In the genomic region with DNA sequence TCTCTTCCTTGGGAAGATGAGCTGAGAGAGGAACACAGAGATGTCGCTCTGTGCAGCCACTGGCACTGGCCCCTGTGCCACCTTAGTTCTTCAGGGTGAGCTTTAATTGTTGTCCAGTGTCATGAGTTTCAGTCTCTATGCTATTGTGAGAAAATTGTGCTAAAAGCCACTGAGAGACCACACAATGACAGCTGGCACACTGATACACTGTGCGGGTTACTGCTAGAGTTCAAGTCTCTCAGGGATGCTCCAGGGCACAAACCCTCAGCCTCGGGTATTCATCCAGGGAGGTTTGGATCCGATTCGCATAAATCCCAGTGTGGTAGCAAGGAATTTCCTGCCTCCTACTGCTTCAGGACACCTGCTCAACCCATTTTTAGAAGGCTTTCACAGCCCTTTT, we compare ENCODE assay signal across 26 cellular contexts.
"Had no signal": no experiment of that assay in that cellular context is flagged by ENCODE, and none has a peak within 500 bp of the region (broad histone marks: within the 10 kb centered on the region; RNA-seq: fewer than 3 reads in every experiment).

No MANE protein-coding gene starts in this region.

- H3K9me3 Mint-ChIP-seq: activated CD4-positive, alpha-beta memory T cell treated with anti-CD3 and anti-CD28 coated beads, Interleukin-2, amount 10 ng/mL, durations not matched to agents 7 days and 5 days; activated CD4-positive, alpha-beta T cell treated with anti-CD3 and anti-CD28 coated beads, Interleukin-2, amount 10 ng/mL, durations not matched to agents 24 days and 14 days; activated naive CD4-positive, alpha-beta T cell treated with anti-CD3 and anti-CD28 coated beads for 36 hours; activated naive CD8-positive, alpha-beta T cell treated with anti-CD3 and anti-CD28 coated beads, Interleukin-2, amount 10 ng/mL, durations not matched to agents 7 days and 5 days; activated T-cell treated with anti-CD3 and anti-CD28 coated beads, Interleukin-2, amount 50 U/mL, for 72 hours; natural killer cell treated with Interleukin-12 subunit alpha and Interleukin-12 subunit beta and Interleukin-15 and Interleukin-18, amount 100 ng/mL, for 72 hours; stimulated activated memory B cell treated with anti-CD40 and anti-IgM and Interleukin-4, amounts not matched to agents 10 μg/mL and 1 μg/mL and 100 μg/mL, for 72 hours had no signal

- H3K4me3 Mint-ChIP-seq: activated CD4-positive, alpha-beta memory T cell treated with anti-CD3 and anti-CD28 coated beads, Interleukin-2, amount 10 ng/mL, durations not matched to agents 7 days and 5 days; activated CD4-positive, alpha-beta T cell treated with anti-CD3 and anti-CD28 coated beads, Interleukin-2, amount 10 ng/mL, durations not matched to agents 24 days and 14 days; activated naive CD4-positive, alpha-beta T cell treated with anti-CD3 and anti-CD28 coated beads for 36 hours; activated naive CD8-positive, alpha-beta T cell treated with anti-CD3 and anti-CD28 coated beads, Interleukin-2, amount 10 ng/mL, durations not matched to agents 7 days and 5 days; activated T-cell treated with anti-CD3 and anti-CD28 coated beads, Interleukin-2, amount 50 U/mL, for 72 hours; natural killer cell treated with Interleukin-12 subunit alpha and Interleukin-12 subunit beta and Interleukin-15 and Interleukin-18, amount 100 ng/mL, for 72 hours; stimulated activated memory B cell treated with anti-CD40 and anti-IgM and Interleukin-4, amounts not matched to agents 10 μg/mL and 1 μg/mL and 100 μg/mL, for 72 hours; T-helper 17 cell had no signal

- H3K27me3 Mint-ChIP-seq: stimulated activated memory B cell treated with anti-CD40 and anti-IgM and Interleukin-4, amounts not matched to agents 10 μg/mL and 1 μg/mL and 100 μg/mL, for 72 hours had no signal

- H3K4me1 Mint-ChIP-seq: activated CD4-positive, alpha-beta memory T cell treated with anti-CD3 and anti-CD28 coated beads, Interleukin-2, amount 10 ng/mL, durations not matched to agents 7 days and 5 days; activated CD4-positive, alpha-beta T cell treated with anti-CD3 and anti-CD28 coated beads, Interleukin-2, amount 10 ng/mL, durations not matched to agents 24 days and 14 days; activated naive CD8-positive, alpha-beta T cell treated with anti-CD3 and anti-CD28 coated beads, Interleukin-2, amount 10 ng/mL, durations not matched to agents 7 days and 5 days; stimulated activated memory B cell treated with anti-CD40 and anti-IgM and Interleukin-4, amounts not matched to agents 10 μg/mL and 1 μg/mL and 100 μg/mL, for 72 hours; T-helper 17 cell had no signal

- H3K27me3 ChIP-seq: hepatocyte, left lung, neutrophil, ovary, stomach, upper lobe of left lung had no signal

- H3K27ac ChIP-seq: hepatocyte, left lung, neutrophil, ovary, prostate gland, stomach, upper lobe of left lung had no signal

- H3K4me1 ChIP-seq: left lung, prostate gland, stomach, upper lobe of left lung had no signal

- DNase-seq: activated CD4-positive, alpha-beta memory T cell treated with anti-CD3 and anti-CD28 coated beads, Interleukin-2, amount 10 ng/mL, durations not matched to agents 7 days and 5 days; activated CD4-positive, alpha-beta T cell treated with anti-CD3 and anti-CD28 coated beads, Interleukin-2, amount 10 ng/mL, durations not matched to agents 24 days and 14 days; activated effector memory CD4-positive, alpha-beta T cell treated with Interleukin-2 at 50 U/mL for 16 hours; activated naive CD4-positive, alpha-beta T cell treated with anti-CD3 and anti-CD28 coated beads for 36 hours; activated naive CD8-positive, alpha-beta T cell treated with anti-CD3 and anti-CD28 coated beads, Interleukin-2, amount 10 ng/mL, durations not matched to agents 7 days and 5 days; activated T-cell treated with anti-CD3 and anti-CD28 coated beads, Interleukin-2, amount 50 U/mL, for 72 hours; amniotic stem cell; caudate nucleus; effector memory CD4-positive, alpha-beta T cell; foreskin melanocyte; glutamatergic neuron; kidney glomerular epithelial cell; left lung; ovary; stimulated activated CD4-positive, alpha-beta T cell treated with anti-CD3 and anti-CD28 coated beads, Interleukin-1b, Interleukin-23, amount 100 ng/mL, for 48 hours; stomach; SW 1271; T-helper 17 cell had no signal

- ATAC-seq: activated CD4-positive, CD25-positive, alpha-beta regulatory T cell treated with anti-CD3 and anti-CD28 coated beads, Interleukin-2, amount 50 U/mL, for 24 hours; activated T-cell treated with anti-CD3 and anti-CD28 coated beads, Interleukin-2, amount 50 U/mL, for 72 hours; esophagus mucosa; left lung; natural killer cell treated with Interleukin-12 subunit alpha and Interleukin-12 subunit beta and Interleukin-15 and Interleukin-18, amount 100 ng/mL, for 72 hours; stimulated activated memory B cell treated with anti-CD40 and anti-IgM and Interleukin-4, amounts not matched to agents 10 μg/mL and 1 μg/mL and 100 μg/mL, for 72 hours; T-helper 17 cell had no signal

- H3K4me3 ChIP-seq: hepatocyte, left lung, ovary, prostate gland, stomach, upper lobe of left lung had no signal

- H3K27ac Mint-ChIP-seq: activated CD4-positive, alpha-beta memory T cell treated with anti-CD3 and anti-CD28 coated beads, Interleukin-2, amount 10 ng/mL, durations not matched to agents 7 days and 5 days; activated CD4-positive, alpha-beta T cell treated with anti-CD3 and anti-CD28 coated beads, Interleukin-2, amount 10 ng/mL, durations not matched to agents 24 days and 14 days; activated naive CD4-positive, alpha-beta T cell treated with anti-CD3 and anti-CD28 coated beads for 36 hours; activated naive CD8-positive, alpha-beta T cell treated with anti-CD3 and anti-CD28 coated beads, Interleukin-2, amount 10 ng/mL, durations not matched to agents 7 days and 5 days; activated T-cell treated with anti-CD3 and anti-CD28 coated beads, Interleukin-2, amount 50 U/mL, for 72 hours; natural killer cell treated with Interleukin-12 subunit alpha and Interleukin-12 subunit beta and Interleukin-15 and Interleukin-18, amount 100 ng/mL, for 72 hours; stimulated activated memory B cell treated with anti-CD40 and anti-IgM and Interleukin-4, amounts not matched to agents 10 μg/mL and 1 μg/mL and 100 μg/mL, for 72 hours; T-helper 17 cell had no signal

- H3K36me3 ChIP-seq: left lung, neutrophil, ovary, prostate gland, stomach, upper lobe of left lung had no signal

- H3K36me3 Mint-ChIP-seq: activated naive CD8-positive, alpha-beta T cell treated with anti-CD3 and anti-CD28 coated beads, Interleukin-2, amount 10 ng/mL, durations not matched to agents 7 days and 5 days; natural killer cell treated with Interleukin-12 subunit alpha and Interleukin-12 subunit beta and Interleukin-15 and Interleukin-18, amount 100 ng/mL, for 72 hours; stimulated activated memory B cell treated with anti-CD40 and anti-IgM and Interleukin-4, amounts not matched to agents 10 μg/mL and 1 μg/mL and 100 μg/mL, for 72 hours had no signal

- H3K9me3 ChIP-seq: left lung, neutrophil, ovary, prostate gland, stomach, upper lobe of left lung had no signal
